Comparison of ENCODE assay signal across 8 cellular contexts in the genomic region with DNA sequence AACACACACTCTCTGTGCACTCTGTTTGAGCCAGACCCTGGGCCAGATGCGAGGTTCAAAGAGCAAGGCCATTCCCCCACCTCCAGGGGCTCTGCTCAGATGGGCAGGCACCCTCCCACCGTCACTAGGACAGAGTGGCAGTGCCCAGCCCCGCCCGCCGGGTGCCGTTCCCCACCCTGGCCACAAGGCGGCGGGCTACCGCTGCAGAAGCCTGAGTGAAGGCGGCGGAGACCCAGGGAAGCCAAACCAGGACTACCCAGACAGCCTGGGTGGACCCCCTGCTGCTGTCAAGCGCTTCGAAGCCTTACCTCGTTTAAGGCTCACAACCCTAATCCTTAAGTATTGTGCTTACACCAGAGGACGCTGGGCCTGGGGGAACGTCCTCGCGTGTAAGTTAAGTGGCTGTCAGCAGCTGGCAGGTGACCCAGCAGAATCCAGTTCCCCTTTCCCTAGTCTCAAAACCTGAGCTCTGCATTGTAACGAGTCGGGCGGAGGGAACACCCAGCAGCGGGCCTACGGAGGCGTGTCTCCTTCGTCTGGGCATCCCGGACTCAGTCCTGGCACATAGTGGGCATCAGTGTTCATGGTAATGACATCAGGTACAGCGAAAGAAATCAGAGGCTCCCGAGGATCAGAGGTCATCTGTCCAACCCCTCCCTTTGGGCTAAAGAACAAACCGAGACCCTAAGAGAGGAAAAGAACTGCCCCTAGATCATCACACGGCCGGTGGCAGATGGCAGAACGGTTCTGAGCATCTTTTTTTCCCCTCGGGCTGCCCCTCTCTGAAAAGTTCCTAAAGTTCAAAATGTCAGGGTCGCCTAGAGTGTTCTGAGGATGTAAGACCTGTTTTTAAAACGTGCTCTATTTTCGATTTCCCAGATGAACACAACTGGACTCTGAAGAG. TPM values are rescaled to one million over a fixed set of nuclear protein-coding genes. Genes with fewer than 3 reads are reported as not detected.
DNase-seq lines count a peak whose midpoint lies in the region; ATAC-seq and TF ChIP-seq lines count a peak whose summit lies in the region.

No MANE protein-coding gene starts in this region.

- no peaks in the 10 kb centered on the region for H3K36me3 Mint-ChIP-seq in neural progenitor cell

- H3K9ac ChIP-seq in KMS-11 (no peak overlapping the region; the same call in 1 of the 2 replicates), fibroblast of lung (ENCODE audit: insufficient read depth, low read length) (peak overlapping the region; percentile 2), neural progenitor cell (no peak overlapping the region)

- no peaks in the 10 kb centered on the region for H3K9me3 Mint-ChIP-seq in neural progenitor cell

- no peaks in the 10 kb centered on the region for H3K79me2 ChIP-seq in KMS-11 (ENCODE audit: insufficient read depth, low read depth)
- H3K79me2 ChIP-seq in fibroblast of lung (ENCODE audit: control insufficient read depth, insufficient read depth, low read length), result no peaks in the 10 kb centered on the region
- H3K79me2 ChIP-seq in neural progenitor cell (ENCODE audit: low read depth), result no peaks in the 10 kb centered on the region

- peak overlapping the region; percentile 65 for H3K4me3 Mint-ChIP-seq in neural progenitor cell

- H3K4me1 ChIP-seq in KMS-11 (ENCODE audit: low read depth, poor library complexity, severe bottlenecking), result peaks cover 43% of the 10 kb centered on the region
- peaks cover 4 to 63% (median 17%) of the 10 kb centered on the region in 4 donors for H3K4me1 ChIP-seq in Peyer's patch
- peaks cover 9% of the 10 kb centered on the region for H3K4me1 ChIP-seq in fibroblast of lung (ENCODE audit: control insufficient read depth, extremely low read depth, insufficient read depth, low read length)
- peaks cover 19% of the 10 kb centered on the region for H3K4me1 ChIP-seq in neural progenitor cell

- H3K27ac ChIP-seq in KMS-11 (peak overlapping the region; percentile 53; the same call in 1 of the 2 replicates), Peyer's patch (peak overlapping the region; percentile 4 to 77 (median 23)), fibroblast of lung (ENCODE audit: insufficient read depth, low read length) (no peak overlapping the region), neural progenitor cell (no peak overlapping the region)

- H3K4me1 Mint-ChIP-seq in neural progenitor cell, result peaks cover 26% of the 10 kb centered on the region

- ATAC-seq in GM19372 (IDR thresholded peaks at IDR 0.05; ENCODE audit: low read depth, unreplicated experiment), result peak; percentile 45

- H3K9me3 ChIP-seq in Peyer's patch (no peaks in the 10 kb centered on the region), fibroblast of lung (ENCODE audit: control insufficient read depth, insufficient read depth, low read depth, low read length) (no peaks in the 10 kb centered on the region), neural progenitor cell (ENCODE audit: low read depth) (no peaks in the 10 kb centered on the region)

- POLR2A ChIA-PET in BJ (lab: Charles Lee), result no interaction called here

- H3K27ac Mint-ChIP-seq in neural progenitor cell, result no peak overlapping the region

- H3K4me3 ChIP-seq in BJ (ENCODE audit: low read depth, low read length) (no peak overlapping the region), KMS-11 (IDR thresholded peaks at IDR 0.05; ENCODE audit: insufficient read depth, low read depth, low read length) (no peak overlapping the region), Peyer's patch (peak overlapping the region in 3 of 4 donors; percentile 4 to 33 (median 10)), fibroblast of lung (replicated peaks in 1 of 4; ENCODE audit: control extremely low read depth in 1 of 4, insufficient read depth in 1 of 4, low read depth in 3 of 4, low read length in 4 of 4) (no peak overlapping the region), neural progenitor cell (peak overlapping the region; percentile 20)

- no peaks in the 10 kb centered on the region for H4K20me1 ChIP-seq in KMS-11 (ENCODE audit: insufficient read depth)
- no peaks in the 10 kb centered on the region for H4K20me1 ChIP-seq in fibroblast of lung (ENCODE audit: control insufficient read depth, extremely low read depth, insufficient read depth, low read length)
- H4K20me1 ChIP-seq in neural progenitor cell (ENCODE audit: low read depth), result peaks cover 31% of the 10 kb centered on the region

- H3K4me2 ChIP-seq in KMS-11 (peak overlapping the region; percentile 77), fibroblast of lung (ENCODE audit: extremely low read depth, insufficient read depth, low read length) (peak overlapping the region; percentile 80), neural progenitor cell (peak overlapping the region; percentile 98)

- H2AFZ ChIP-seq in KMS-11 (ENCODE audit: low read depth) (peak overlapping the region; percentile 56; the same call in 1 of the 2 replicates), fibroblast of lung (ENCODE audit: low read length) (no peak overlapping the region), neural progenitor cell (replicated peaks) (no peak overlapping the region)

- no peak for DNase-seq in BJ (ENCODE audit: low read depth)
- DNase-seq in Peyer's patch, result peak; percentile 78 to 90 (median 89)
- DNase-seq in activated T-helper 1 cell treated with Interleukin-2 at 50 U/mL for 16 hours (ENCODE audit: low read depth), result peak; percentile 68
- peak; percentile 44 to 52 for DNase-seq in fibroblast of lung (ENCODE audit: low read depth in 2 of 2)
- peak; percentile 87 for DNase-seq in neural progenitor cell (ENCODE audit: low spot score)
- peak; percentile 17 for DNase-seq in stromal cell of bone marrow (ENCODE audit: low read depth)

- peaks cover 29% of the 10 kb centered on the region for H3F3A ChIP-seq in neural progenitor cell (ENCODE audit: low read depth)

- peaks cover 14% of the 10 kb centered on the region for H3K27me3 ChIP-seq in BJ (ENCODE audit: control insufficient read depth, insufficient read depth, low read length)
- no peaks in the 10 kb centered on the region for H3K27me3 ChIP-seq in KMS-11 (ENCODE audit: insufficient read depth, low read depth)
- H3K27me3 ChIP-seq in Peyer's patch, result no peaks in the 10 kb centered on the region
- H3K27me3 ChIP-seq in fibroblast of lung (ENCODE audit: control insufficient read depth, insufficient read depth, low read length), result peaks cover 25% of the 10 kb centered on the region
- peaks cover 75% of the 10 kb centered on the region for H3K27me3 ChIP-seq in neural progenitor cell

- H3K36me3 ChIP-seq in BJ (ENCODE audit: control insufficient read depth, insufficient read depth, low read length) (no peaks in the 10 kb centered on the region; the same call in 1 of the 2 replicates), KMS-11 (ENCODE audit: insufficient read depth) (no peaks in the 10 kb centered on the region), Peyer's patch (no peaks in the 10 kb centered on the region), fibroblast of lung (ENCODE audit: control insufficient read depth, insufficient read depth, low read length) (no peaks in the 10 kb centered on the region), neural progenitor cell (no peaks in the 10 kb centered on the region)

- TF ChIP-seq CTCF in BJ (IDR thresholded peaks at IDR 0.05; ENCODE audit: insufficient read depth, low read depth, low read length) (peak; percentile 97), KMS-11 (conservative IDR thresholded peaks at IDR 0.05; ENCODE audit: low read depth, low read length) (peak; percentile 95), Peyer's patch (IDR thresholded peaks at IDR 0.05) (peak; percentile 93 to 99 (median 97)), fibroblast of lung (conservative IDR thresholded peaks at IDR 0.05 in 1 of 2, IDR thresholded peaks at IDR 0.05 in 1 of 2; ENCODE audit: low read depth in 1 of 2, low read length in 2 of 2) (peak; percentile 81 to 87), neural progenitor cell (IDR thresholded peaks at IDR 0.05) (peak; percentile 97)

- H3K27me3 Mint-ChIP-seq in neural progenitor cell (ENCODE audit: insufficient read depth, low read depth), result peaks cover 44% of the 10 kb centered on the region

- no peak for TF ChIP-seq POLR2A in Peyer's patch (IDR thresholded peaks at IDR 0.05)

- CTCF ChIA-PET in BJ (lab: Yijun Ruan, JAX), result interaction anchor here (0.6 to 5.6 kb wide), 7 partner anchors 10 to 209 kb away, joined by 3 to 50 read pairs (median 3); no protein-coding TSS in a partner anchor

RNA-seq across cellular contexts. Expression of a gene that starts 4.4 kb away (rescaled TPM):
- polyA plus RNA-seq in BJ (2011; rRNA removed), result 1.4 and 2.3 TPM in 2 replicates
- 1.3 and 1.4 TPM in 2 replicates for polyA minus RNA-seq in BJ (2011; rRNA and poly(A)+ RNA removed)
- total RNA-seq in Peyer's patch, result 100 to 1,000 TPM; 112 to 385 (median 258) TPM
- 1.5 and 3.3 TPM in 2 replicates for total RNA-seq in fibroblast of lung
- 0.57 and 0.95 TPM in 2 replicates for polyA plus RNA-seq in fibroblast of lung
- 0.57 and 1.3 TPM in 2 replicates for polyA plus RNA-seq in fibroblast of lung (2012)
- 0.35 and 0.93 TPM in 2 replicates for polyA minus RNA-seq in fibroblast of lung (ENCODE audit: low replicate concordance)
- total RNA-seq in neural progenitor cell (ENCODE audit: low replicate concordance), result 1.0 and 3.0 TPM in 2 replicates

Comparison
In these comparisons a context has a peak if more than half of its experiments do, and no peak if none do; other contexts are left out.
1. H3K4me3 ChIP-seq: peak in Peyer's patch (3 of 4) and neural progenitor cell (single experiment); none in BJ (single experiment), KMS-11 (single experiment) and fibroblast of lung (0 of 4).
2. H3K27ac ChIP-seq: peak in KMS-11 (single experiment) and Peyer's patch (4 of 4); none in fibroblast of lung (single experiment) and neural progenitor cell (single experiment).
3. RNA of a gene that starts 4.4 kb away (total RNA-seq): 112 to 385 TPM in Peyer's patch; 1.5 to 3.3 TPM in fibroblast of lung and 1.0 to 3.0 TPM in neural progenitor cell; every median in the first group is over 10 times any median in the second.
4. Peak in every context shown above with its lines, with median percentiles within 50 percentile points of each other: CTCF ChIP-seq and H3K4me2 ChIP-seq.